In the genomic region with DNA sequence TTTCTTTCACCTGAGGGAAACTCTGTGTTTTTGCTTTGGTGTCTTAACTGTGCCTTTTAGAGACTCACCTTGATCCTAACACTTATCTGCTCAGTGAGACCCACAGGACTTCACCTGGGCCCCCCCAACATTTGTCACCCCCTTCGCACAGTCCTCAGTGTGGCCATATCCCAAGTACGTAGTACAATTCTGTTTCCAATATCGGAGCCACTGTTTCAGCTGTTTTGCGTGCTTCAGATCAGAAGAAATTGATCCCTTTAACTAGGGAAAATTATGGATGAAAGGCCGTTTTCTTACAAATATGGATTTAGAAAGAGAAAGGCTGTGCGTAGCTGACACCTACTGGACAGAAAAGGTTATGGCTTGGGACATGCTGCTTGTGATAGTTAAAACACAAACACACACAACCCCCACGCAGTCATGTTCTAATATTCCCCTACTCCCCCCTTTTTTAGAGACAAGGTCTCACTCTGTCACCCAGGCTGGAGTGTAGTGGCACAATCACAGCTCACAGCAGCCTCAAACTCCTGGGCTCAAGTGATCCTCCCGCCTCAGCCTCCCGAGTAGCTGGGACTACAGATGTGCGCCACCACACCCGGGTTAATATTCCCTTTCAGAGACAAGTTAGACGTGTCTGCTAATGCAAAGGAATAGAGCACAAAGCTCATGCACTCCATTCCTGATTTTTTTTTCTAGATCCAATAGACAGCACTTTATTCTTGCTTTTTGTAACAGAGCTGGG, we compare ENCODE assay signal across 9 cellular contexts. TPM values are rescaled to one million over a fixed set of nuclear protein-coding genes. Genes with fewer than 3 reads are reported as not detected.
DNase-seq lines count a peak whose midpoint lies in the region; ATAC-seq, FAIRE-seq and TF ChIP-seq lines count a peak whose summit lies in the region.
"Had no signal": no experiment of that assay in that cellular context is flagged by ENCODE, and none has a peak within 500 bp of the region (broad histone marks: within the 10 kb centered on the region; RNA-seq: fewer than 3 reads in every experiment).

No MANE protein-coding gene starts in this region.

- DNase-seq in D341Med (ENCODE audit: low spot score) (peak; percentile 67), HFF-Myc (ENCODE audit: extremely low read depth, low read depth) (no peak), NOMO-1 treated with dmso at 0.1 percent for 144 hours (lab: John Stamatoyannopoulos, UW; ENCODE audit: unreplicated experiment) (peak; percentile 11), bronchial epithelial cell (ENCODE audit: low read depth) (peak; percentile 70), left lobe of liver (ENCODE audit: low spot score) (no peak), ureter (ENCODE audit: low spot score) (peak; percentile 58)

- FAIRE-seq in bronchial epithelial cell (lab: Jason Lieb, UNC), result no peak

- H3K4me3 ChIP-seq in HFF-Myc (replicated peaks; ENCODE audit: low read depth, low read length) (no peak overlapping the region), bronchial epithelial cell (ENCODE audit: low read depth, low read length) (no peak overlapping the region)

- ATAC-seq in left lobe of liver, result peak; percentile 85
- ATAC-seq in GM18907 (IDR thresholded peaks at IDR 0.05; ENCODE audit: unreplicated experiment), result no peak
- ATAC-seq in GM19467 (IDR thresholded peaks at IDR 0.05; ENCODE audit: unreplicated experiment), result no peak

- H3K27me3 ChIP-seq in bronchial epithelial cell (ENCODE audit: control insufficient read depth, insufficient read depth, low read length), result no peaks in the 10 kb centered on the region

- H3K36me3 ChIP-seq in bronchial epithelial cell (ENCODE audit: control insufficient read depth, insufficient read depth, low read length), result no peaks in the 10 kb centered on the region

- TF ChIP-seq CTCF in HFF-Myc (IDR thresholded peaks at IDR 0.05; ENCODE audit: low read depth, low read length, missing control alignments) (peak; percentile 76), bronchial epithelial cell (IDR thresholded peaks at IDR 0.05; ENCODE audit: insufficient read depth, low read length, severe bottlenecking) (peak; percentile 81)

RNA-seq across cellular contexts. Expression of a gene that starts 3.6 kb away (rescaled TPM):
- total RNA-seq in bronchial epithelial cell (1.1 and 9.0 TPM in 2 replicates), left lobe of liver (6.7 TPM), ureter (58.5 TPM)

RNA-seq across cellular contexts. Expression of a gene that starts 50.7 kb away (rescaled TPM):
- total RNA-seq in bronchial epithelial cell, result not detected in 2 replicates
- not detected for total RNA-seq in left lobe of liver
- total RNA-seq in ureter, result not detected
- total RNA-seq: T-helper 2 cell treated with Interferon-gamma antibody and Interleukin-4, amounts not matched to agents 100 ng/mL and 5 ng/mL, for 36 hours had no signal

Comparison
In these comparisons a context has a peak if more than half of its experiments do, and no peak if none do; other contexts are left out.
1. DNase-seq: peak in D341Med (single experiment), NOMO-1 treated with dmso at 0.1 percent for 144 hours (single experiment), bronchial epithelial cell (single experiment) and ureter (single experiment); none in HFF-Myc (single experiment) and left lobe of liver (single experiment).